26 cellular contexts compared by ENCODE assay signal in the genomic region with DNA sequence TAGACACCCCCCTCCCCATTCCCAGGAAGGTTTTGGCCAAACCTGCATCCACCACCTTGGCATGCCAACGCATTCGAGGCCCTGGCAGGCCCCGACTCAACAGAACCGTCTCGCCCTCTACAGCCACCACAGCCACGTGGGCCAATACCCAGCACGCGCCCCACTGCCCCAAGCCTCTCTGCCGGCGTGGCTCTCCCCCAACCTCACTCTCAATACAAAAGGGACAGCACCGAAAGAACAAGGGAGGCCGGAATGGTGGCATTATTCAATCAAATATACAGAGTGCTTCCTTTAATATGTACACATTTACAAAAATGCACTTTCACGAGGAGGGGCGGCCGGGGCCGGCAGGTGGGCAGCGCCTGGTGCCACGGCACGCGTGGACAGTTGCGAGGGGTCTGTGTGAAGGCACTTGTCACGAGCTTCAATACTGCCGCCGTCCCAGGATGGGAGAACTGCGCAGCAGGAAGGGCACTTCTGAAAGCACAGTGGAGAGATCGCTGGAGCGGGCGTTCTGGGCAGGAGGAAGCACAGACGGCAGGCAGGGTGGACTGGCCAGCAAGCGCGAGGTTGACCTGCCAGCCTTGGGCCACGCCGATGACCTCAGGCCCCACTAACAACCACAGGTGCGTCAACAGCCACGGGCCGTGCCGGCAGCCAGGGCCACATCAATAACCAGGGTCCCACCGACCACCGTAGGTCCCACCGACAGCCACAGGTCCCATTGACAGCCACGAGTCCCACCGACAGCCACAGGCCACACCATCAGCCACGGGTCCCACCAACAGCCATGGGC. TPM values are rescaled to one million over a fixed set of nuclear protein-coding genes. Genes with fewer than 3 reads are reported as not detected.
DNase-seq lines count a peak whose midpoint lies in the region; FAIRE-seq and TF ChIP-seq lines count a peak whose summit lies in the region.
"Had no signal": no experiment of that assay in that cellular context is flagged by ENCODE, and none has a peak within 500 bp of the region (broad histone marks: within the 10 kb centered on the region; RNA-seq: fewer than 3 reads in every experiment).

No MANE protein-coding gene starts in this region.

- H3K4me3 ChIP-seq in endothelial cell of umbilical vein (replicated peaks in 1 of 3; ENCODE audit: insufficient read depth in 1 of 3, low read depth in 1 of 3, low read length in 3 of 3) = no peak overlapping the region
- H3K4me3 ChIP-seq: MG63 had no signal

- no peak overlapping the region for H2AFZ ChIP-seq in endothelial cell of umbilical vein (ENCODE audit: low read depth, low read length)
- H2AFZ ChIP-seq: parathyroid adenoma had no signal

- H3K27me3 Mint-ChIP-seq in CD14-positive monocyte (ENCODE audit: low read depth in 3 of 3) = peaks cover 1 to 8% (median 5%) of the 10 kb centered on the region in 3 donors
- H3K27me3 Mint-ChIP-seq: activated CD8-positive, alpha-beta T cell treated with anti-CD3 and anti-CD28 coated beads for 36 hours; CD4-positive, alpha-beta T cell had no signal

- intact Hi-C loops in CD14-positive monocyte (cut with micrococcal nuclease) (no loop called here), endothelial cell of umbilical vein (cut with micrococcal nuclease) (no loop called here), posterior cingulate gyrus (cut with DNase I) (no loop called here)

- H3K27ac Mint-ChIP-seq in CD14-positive monocyte = no peak overlapping the region
- H3K27ac Mint-ChIP-seq: activated CD8-positive, alpha-beta T cell treated with anti-CD3 and anti-CD28 coated beads for 36 hours; CD4-positive, alpha-beta T cell; immature natural killer cell; stimulated activated memory B cell treated with anti-CD40 and anti-IgM and Interleukin-4, amounts not matched to agents 10 μg/mL and 1 μg/mL and 100 μg/mL, for 72 hours had no signal

- no peak for FAIRE-seq in endothelial cell of umbilical vein (lab: Jason Lieb, UNC)
- FAIRE-seq in urothelium cell line (lab: Jason Lieb, UNC) = no peak
- FAIRE-seq: D721Med, HTR-8/SVneo had no signal

- no peaks in the 10 kb centered on the region for H3K79me2 ChIP-seq in endothelial cell of umbilical vein (ENCODE audit: control insufficient read depth, insufficient read depth, low read length)
- H3K79me2 ChIP-seq: parathyroid adenoma had no signal

- CTCF ChIA-PET in RWPE1 (lab: Yijun Ruan, JAX) (no interaction called here), endothelial cell of umbilical vein (lab: Charles Lee) (no interaction called here)

- no peaks in the 10 kb centered on the region for H3K9me1 ChIP-seq in endothelial cell of umbilical vein (replicated peaks; ENCODE audit: control insufficient read depth, extremely low read depth, insufficient read depth, low read length)

- TF ChIP-seq CTCF in CD14-positive monocyte (IDR thresholded peaks at IDR 0.05) (no peak), RWPE1 (conservative IDR thresholded peaks at IDR 0.05; ENCODE audit: low read depth) (no peak), endothelial cell of umbilical vein (IDR thresholded peaks at IDR 0.05; ENCODE audit: extremely low read depth in 1 of 2, insufficient read depth in 1 of 2, low read depth in 1 of 2, low read length in 2 of 2) (no peak)

- BruUV-seq in endothelial cell of umbilical vein (replicated peaks; lab: Mats Ljungman, UMichigan) = TSS peak; percentile 77

- peaks cover 10 to 33% of the 10 kb centered on the region in 2 experiments for H3K36me3 ChIP-seq in endothelial cell of umbilical vein (ENCODE audit: control insufficient read depth in 2 of 2, extremely low read depth in 1 of 2, insufficient read depth in 2 of 2, low read length in 2 of 2)
- H3K36me3 ChIP-seq: brain microvascular endothelial cell, MG63 had no signal

- dilution Hi-C loops in endothelial cell of umbilical vein (cut with MboI; ENCODE audit: extremely low pct_ligation_motif_present, low sequenced_read_pairs) = no loop called here

- H3K9me3 Mint-ChIP-seq in CD14-positive monocyte = peaks cover 11 to 19% (median 14%) of the 10 kb centered on the region in 7 donors
- H3K9me3 Mint-ChIP-seq: CD4-positive, alpha-beta T cell had no signal

- H3K9ac ChIP-seq in endothelial cell of umbilical vein (replicated peaks; ENCODE audit: extremely low read depth, insufficient read depth, low read length) = no peak overlapping the region
- H3K9ac ChIP-seq: parathyroid adenoma had no signal

- no peaks in the 10 kb centered on the region for H3K36me3 Mint-ChIP-seq in CD14-positive monocyte
- H3K36me3 Mint-ChIP-seq: stimulated activated memory B cell treated with anti-CD40 and anti-IgM and Interleukin-4, amounts not matched to agents 10 μg/mL and 1 μg/mL and 100 μg/mL, for 72 hours had no signal

- H3K4me1 ChIP-seq in endothelial cell of umbilical vein (ENCODE audit: control insufficient read depth, extremely low read depth, insufficient read depth, low read length) = no peaks in the 10 kb centered on the region
- H3K4me1 ChIP-seq: parathyroid adenoma had no signal

- no peak overlapping the region for H3K4me2 ChIP-seq in endothelial cell of umbilical vein (ENCODE audit: insufficient read depth, low read length)

- H3K4me1 Mint-ChIP-seq in CD14-positive monocyte = no peaks in the 10 kb centered on the region
- H3K4me1 Mint-ChIP-seq: immature natural killer cell; stimulated activated memory B cell treated with anti-CD40 and anti-IgM and Interleukin-4, amounts not matched to agents 10 μg/mL and 1 μg/mL and 100 μg/mL, for 72 hours had no signal

- POLR2A ChIA-PET in RWPE1 (lab: Yijun Ruan, JAX; ENCODE audit: low non-redundant PET) = no interaction called here
- POLR2A ChIA-PET in endothelial cell of umbilical vein (lab: Charles Lee) = no interaction called here

- no peaks in the 10 kb centered on the region for H3K27me3 ChIP-seq in endothelial cell of umbilical vein (ENCODE audit: control insufficient read depth in 2 of 2, insufficient read depth in 2 of 2, low read length in 2 of 2)
- H3K27me3 ChIP-seq: brain microvascular endothelial cell, MG63 had no signal

- H3K9me3 ChIP-seq in endothelial cell of umbilical vein (replicated peaks; ENCODE audit: control insufficient read depth, insufficient read depth, low read length) = no peaks in the 10 kb centered on the region
- H3K9me3 ChIP-seq: MG63 had no signal

- no peaks in the 10 kb centered on the region for H4K20me1 ChIP-seq in endothelial cell of umbilical vein (replicated peaks; ENCODE audit: control insufficient read depth, extremely low read depth, insufficient read depth, low read length)

- H3K4me3 Mint-ChIP-seq in CD14-positive monocyte = no peak overlapping the region
- H3K4me3 Mint-ChIP-seq: activated CD8-positive, alpha-beta T cell treated with anti-CD3 and anti-CD28 coated beads for 36 hours; CD4-positive, alpha-beta T cell; immature natural killer cell; stimulated activated memory B cell treated with anti-CD40 and anti-IgM and Interleukin-4, amounts not matched to agents 10 μg/mL and 1 μg/mL and 100 μg/mL, for 72 hours had no signal

- TF ChIP-seq POLR2A in endothelial cell of umbilical vein (IDR thresholded peaks at IDR 0.05; ENCODE audit: low read depth, low read length) = no peak

- DNase-seq in CD14-positive monocyte (ENCODE audit: low spot score) = peak; percentile 42
- no peak for DNase-seq in RWPE1 (ENCODE audit: low spot score)
- no peak for DNase-seq in endothelial cell of umbilical vein (ENCODE audit: low read depth, low spot score)
- peak in 6 of 10 donors; percentile 3 to 83 (median 46) for DNase-seq in posterior cingulate gyrus
- DNase-seq in urothelium cell line (ENCODE audit: low spot score) = no peak
- no peak for DNase-seq in stimulated activated CD8-positive, alpha-beta memory T cell treated with anti-CD3 and anti-CD28 coated beads, Interleukin-4, amount 100 ng/mL, for 48 hours
- no peak for DNase-seq in SHP77 treated with DMSO at 0.1 percent for 48 hours (lab: John Stamatoyannopoulos, UW)
- no peak for DNase-seq in ecto neural progenitor cell (ENCODE audit: low spot score)
- DNase-seq: activated CD4-positive, CD25-positive, alpha-beta regulatory T cell treated with anti-CD3 and anti-CD28 coated beads, Interleukin-2, amount 50 U/mL, for 72 hours; activated CD8-positive, alpha-beta T cell treated with anti-CD3 and anti-CD28 coated beads for 36 hours; AML-193; brain microvascular endothelial cell; hypothalamus; immature natural killer cell; KBM-7; mesendoderm; MG63; NCI-H1105; NCI-H187; T-helper 2 cell had no signal

- H3K27ac ChIP-seq in RWPE1 = peak overlapping the region; percentile 21
- H3K27ac ChIP-seq in endothelial cell of umbilical vein (ENCODE audit: insufficient read depth, low read depth, low read length) = no peak overlapping the region
- H3K27ac ChIP-seq: brain microvascular endothelial cell, epithelial cell of prostate, parathyroid adenoma had no signal

TF ChIP-seq in endothelial cell of umbilical vein, 7 proteins besides CTCF, POLR2A, EP300 and RAD21:
- TF ChIP-seq EZH2 (IDR thresholded peaks at IDR 0.05; ENCODE audit: borderline replicate concordance, low read depth, low read length, severe bottlenecking) (no peak), MYC (IDR thresholded peaks at IDR 0.05; ENCODE audit: low read depth, low read length) (no peak), POLR2AphosphoS5 (IDR thresholded peaks at IDR 0.05; ENCODE audit: insufficient read depth, low read depth, low read length) (no peak), FOS (IDR thresholded peaks at IDR 0.05; ENCODE audit: borderline replicate concordance, insufficient read depth, low read length) (no peak), GATA2 (IDR thresholded peaks at IDR 0.05; ENCODE audit: insufficient read depth, insufficient read length, low read depth, low read length) (no peak)

RNA-seq across cellular contexts. Expression of a gene that starts 26.9 kb away (rescaled TPM):
- polyA plus RNA-seq in CD14-positive monocyte = not detected
- 128 and 139 TPM in 2 replicates for total RNA-seq in endothelial cell of umbilical vein
- 80.7 and 105 TPM in 2 replicates for polyA plus RNA-seq in endothelial cell of umbilical vein
- 54.3 and 62.1 TPM in 2 replicates for polyA plus RNA-seq in endothelial cell of umbilical vein (2011; cell fraction: cytosol; rRNA removed)
- 295 and 312 TPM in 2 replicates for polyA plus RNA-seq in endothelial cell of umbilical vein (2011; cell fraction: nucleus; rRNA removed)
- polyA plus RNA-seq in endothelial cell of umbilical vein (2012) = 59.6 and 61.1 TPM in 2 replicates
- polyA minus RNA-seq in endothelial cell of umbilical vein = 95.3 and 129 TPM in 2 replicates
- 8.7 TPM for polyA minus RNA-seq in endothelial cell of umbilical vein (2011; cell fraction: cytosol; rRNA and poly(A)+ RNA removed)
- polyA minus RNA-seq in endothelial cell of umbilical vein (2011; cell fraction: nucleus; rRNA and poly(A)+ RNA removed) = 62.0 and 95.6 TPM in 2 replicates

RNA-seq across cellular contexts. Expression of a gene that starts 39.4 kb away (rescaled TPM):
- 10 to 100 TPM; 23.9 to 37.4 TPM for polyA plus RNA-seq in CD14-positive monocyte
- total RNA-seq in endothelial cell of umbilical vein = 97.7 and 104 TPM in 2 replicates
- 103 and 129 TPM in 2 replicates for polyA plus RNA-seq in endothelial cell of umbilical vein
- polyA plus RNA-seq in endothelial cell of umbilical vein (2011; cell fraction: cytosol; rRNA removed) = 45.7 and 71.1 TPM in 2 replicates
- polyA plus RNA-seq in endothelial cell of umbilical vein (2011; cell fraction: nucleus; rRNA removed) = 62.8 and 71.6 TPM in 2 replicates
- 34.7 and 54.2 TPM in 2 replicates for polyA plus RNA-seq in endothelial cell of umbilical vein (2012)
- polyA minus RNA-seq in endothelial cell of umbilical vein = 21.2 and 26.4 TPM in 2 replicates
- polyA minus RNA-seq in endothelial cell of umbilical vein (2011; cell fraction: cytosol; rRNA and poly(A)+ RNA removed) = 9.2 TPM
- polyA minus RNA-seq in endothelial cell of umbilical vein (2011; cell fraction: nucleus; rRNA and poly(A)+ RNA removed) = 15.2 and 25.5 TPM in 2 replicates

Comparison
In these comparisons a context has a peak if more than half of its experiments do, and no peak if none do; other contexts are left out.
1. DNase-seq: peak in CD14-positive monocyte (single experiment) and posterior cingulate gyrus (6 of 10); none in RWPE1 (single experiment), endothelial cell of umbilical vein (single experiment), urothelium cell line (single experiment), stimulated activated CD8-positive, alpha-beta memory T cell treated with anti-CD3 and anti-CD28 coated beads, Interleukin-4, amount 100 ng/mL, for 48 hours (single experiment), SHP77 treated with DMSO at 0.1 percent for 48 hours (single experiment) and ecto neural progenitor cell (single experiment).
2. RNA of a gene that starts 26.9 kb away (polyA plus RNA-seq): 54.3 to 312 TPM in endothelial cell of umbilical vein; not detected in CD14-positive monocyte; every median in the first group is over 10 times any median in the second.